ENCODE assay signal across 8 cellular contexts in the genomic region with DNA sequence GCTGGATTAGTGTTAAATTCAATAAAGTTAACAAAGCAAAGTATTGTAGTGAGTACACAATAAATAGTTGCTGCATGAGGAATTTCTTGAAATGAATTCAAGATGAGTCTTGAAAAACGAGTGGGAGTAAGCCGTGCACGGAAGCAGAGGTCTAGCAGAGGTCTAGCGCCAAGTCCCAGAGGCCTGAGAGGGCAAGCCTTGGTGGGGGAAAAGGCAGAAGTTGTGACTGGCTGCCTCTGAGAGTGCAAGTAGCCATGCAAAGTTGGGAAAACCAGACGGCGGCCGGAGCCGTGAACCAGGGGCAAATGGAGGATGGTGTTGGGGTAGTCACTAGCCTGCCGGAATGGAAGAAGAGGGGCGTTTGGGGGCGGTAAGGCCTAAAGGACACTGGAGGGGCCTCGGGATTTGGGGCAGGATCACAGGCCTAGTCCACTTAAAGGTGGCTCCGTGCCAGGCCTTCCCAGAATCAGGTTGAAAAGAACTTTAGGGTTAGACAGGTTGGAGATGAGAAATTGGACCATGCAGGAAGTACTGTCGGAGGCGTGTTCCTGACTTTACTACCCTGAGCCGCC. TPM values are rescaled to one million over a fixed set of nuclear protein-coding genes. Genes with fewer than 3 reads are reported as not detected.
DNase-seq lines count a peak whose midpoint lies in the region; ATAC-seq and TF ChIP-seq lines count a peak whose summit lies in the region.

No MANE protein-coding gene starts in this region.

- H3K27ac Mint-ChIP-seq in activated CD8-positive, alpha-beta memory T cell treated with anti-CD3 and anti-CD28 coated beads, Interleukin-2, amount 10 ng/mL, durations not matched to agents 7 days and 5 days, result peak overlapping the region; percentile 100
- peak overlapping the region; percentile 100 for H3K27ac Mint-ChIP-seq in stimulated activated naive B cell treated with anti-CD40 and anti-IgM and Interleukin-4, amounts not matched to agents 10 μg/mL and 1 μg/mL and 100 μg/mL, for 72 hours

- peak overlapping the region; percentile 96 for H3K4me3 Mint-ChIP-seq in activated CD8-positive, alpha-beta memory T cell treated with anti-CD3 and anti-CD28 coated beads, Interleukin-2, amount 10 ng/mL, durations not matched to agents 7 days and 5 days
- H3K4me3 Mint-ChIP-seq in stimulated activated naive B cell treated with anti-CD40 and anti-IgM and Interleukin-4, amounts not matched to agents 10 μg/mL and 1 μg/mL and 100 μg/mL, for 72 hours, result peak overlapping the region; percentile 94

- H3K9ac ChIP-seq in PC-3 (ENCODE audit: low read length) (peak overlapping the region; percentile 99), mammary epithelial cell (ENCODE audit: insufficient read depth, low read length) (peak overlapping the region; percentile 100)

- CTCF ChIA-PET in activated CD8-positive, alpha-beta memory T cell treated with anti-CD3 and anti-CD28 coated beads, Interleukin-2, amount 10 ng/mL, durations not matched to agents 7 days and 5 days (lab: Charles Lee), result interaction anchor here (0.8 to 4.8 kb wide), 16 partner anchors 24 to 289 kb away, joined by 3 to 43 read pairs (median 5); a partner anchor contains a TSS
- CTCF ChIA-PET in PC-3 (lab: Charles Lee), result interaction anchor here (0.5 to 1.0 kb wide), 3 partner anchors 25 to 234 kb away, joined by 3 to 4 read pairs (median 3); a partner anchor contains a TSS
- CTCF ChIA-PET in mammary epithelial cell (lab: Charles Lee; ENCODE audit: low non-redundant PET), result interaction anchor here (0.6 kb wide), 1 partner anchor 488 kb away, joined by 8 read pairs; no protein-coding TSS in a partner anchor

- peak overlapping the region; percentile 93 for H3K27ac ChIP-seq in PC-3 (ENCODE audit: low read length)
- peak overlapping the region; percentile 93 for H3K27ac ChIP-seq in mammary epithelial cell (ENCODE audit: insufficient read depth, low read depth, low read length)

- 5% methylated on average over 15 of the region's 16 CpGs for WGBS in mammary epithelial cell (ENCODE audit: low coverage, missing lambda C conversion rate)

- H2AFZ ChIP-seq in PC-3 (ENCODE audit: low read length) (peak overlapping the region; percentile 34), mammary epithelial cell (ENCODE audit: low read depth, low read length) (peak overlapping the region; percentile 18)

- no peaks in the 10 kb centered on the region for H3K27me3 ChIP-seq in PC-3 (ENCODE audit: low read length)
- no peaks in the 10 kb centered on the region for H3K27me3 ChIP-seq in mammary epithelial cell (ENCODE audit: insufficient read depth, low read length)

- dilution Hi-C loops in mammary epithelial cell (cut with HindIII; ENCODE audit: low sequenced_read_pairs), result no loop called here

- no peak for DNase-seq in activated CD8-positive, alpha-beta memory T cell treated with anti-CD3 and anti-CD28 coated beads, Interleukin-2, amount 10 ng/mL, durations not matched to agents 7 days and 5 days
- no peak for DNase-seq in activated CD8-positive, alpha-beta memory T cell treated with anti-CD3 and anti-CD28 coated beads, Interleukin-2, amount 50 U/mL, for 4 hours
- DNase-seq in PC-3 (peak; percentile 91), mammary epithelial cell (peak; percentile 78), left kidney (ENCODE audit: low read depth, low spot score) (peak; percentile 72), inferior parietal cortex (ENCODE audit: extremely low spot score) (no peak)
- peak; percentile 67 for DNase-seq in stimulated activated naive B cell treated with anti-CD40 and anti-IgM and Interleukin-4, amounts not matched to agents 10 μg/mL and 1 μg/mL and 100 μg/mL, for 72 hours

- intact Hi-C loops in PC-3 (cut with micrococcal nuclease) (loop anchor here (1.0 to 5.0 kb wide), 4 partner anchors 24 to 153 kb away; a partner anchor contains a TSS), mammary epithelial cell (cut with micrococcal nuclease) (loop anchor here (1.0 to 2.0 kb wide), 3 partner anchors 18 to 42 kb away; no protein-coding TSS in a partner anchor)

- POLR2A ChIA-PET in PC-3 (lab: Charles Lee; ENCODE audit: unreplicated experiment), result interaction anchor here (0.6 to 1.8 kb wide), 5 partner anchors 14 to 687 kb away, joined by 3 to 22 read pairs (median 13); no protein-coding TSS in a partner anchor

- H3K4me1 ChIP-seq in PC-3 (ENCODE audit: insufficient read depth, low read length) (peaks cover 37% of the 10 kb centered on the region), mammary epithelial cell (ENCODE audit: insufficient read depth, low read length) (peaks cover 36% of the 10 kb centered on the region)

- H3K79me2 ChIP-seq in PC-3 (ENCODE audit: low read length) (peaks cover 79% of the 10 kb centered on the region), mammary epithelial cell (ENCODE audit: insufficient read depth, low read length) (peaks cover 52% of the 10 kb centered on the region)

- no peaks in the 10 kb centered on the region for H3K27me3 Mint-ChIP-seq in activated CD8-positive, alpha-beta memory T cell treated with anti-CD3 and anti-CD28 coated beads, Interleukin-2, amount 10 ng/mL, durations not matched to agents 7 days and 5 days
- H3K27me3 Mint-ChIP-seq in stimulated activated naive B cell treated with anti-CD40 and anti-IgM and Interleukin-4, amounts not matched to agents 10 μg/mL and 1 μg/mL and 100 μg/mL, for 72 hours, result no peaks in the 10 kb centered on the region

- TF ChIP-seq CTCF in PC-3 (conservative IDR thresholded peaks at IDR 0.05; ENCODE audit: low read depth, low read length) (no peak), mammary epithelial cell (conservative IDR thresholded peaks at IDR 0.05 in 1 of 2, IDR thresholded peaks at IDR 0.05 in 1 of 2; ENCODE audit: extremely low read depth in 1 of 2, insufficient read depth in 1 of 2, low read depth in 1 of 2, low read length in 2 of 2) (no peak)

- H3K36me3 Mint-ChIP-seq in activated CD8-positive, alpha-beta memory T cell treated with anti-CD3 and anti-CD28 coated beads, Interleukin-2, amount 10 ng/mL, durations not matched to agents 7 days and 5 days, result peaks cover 41% of the 10 kb centered on the region
- peaks cover 54 to 73% of the 10 kb centered on the region in 2 donors for H3K36me3 Mint-ChIP-seq in stimulated activated naive B cell treated with anti-CD40 and anti-IgM and Interleukin-4, amounts not matched to agents 10 μg/mL and 1 μg/mL and 100 μg/mL, for 72 hours

- H3K9me3 ChIP-seq in PC-3 (ENCODE audit: low read length) (no peaks in the 10 kb centered on the region), mammary epithelial cell (replicated peaks; ENCODE audit: insufficient read depth, low read length) (no peaks in the 10 kb centered on the region)

- H4K20me1 ChIP-seq in PC-3 (ENCODE audit: low read length) (peaks cover 42% of the 10 kb centered on the region), mammary epithelial cell (ENCODE audit: insufficient read depth, low read length) (peaks cover 4% of the 10 kb centered on the region)

- peak overlapping the region; percentile 85 for H3K4me3 ChIP-seq in PC-3 (ENCODE audit: low read length)
- H3K4me3 ChIP-seq in mammary epithelial cell (replicated peaks in 1 of 3; ENCODE audit: insufficient read depth in 1 of 3, low read depth in 2 of 3, low read length in 3 of 3), result peak overlapping the region; percentile 90 to 96 (median 91)

- BruUV-seq in PC-3 (replicated peaks; lab: Mats Ljungman, UMichigan) (no TSS peak), mammary epithelial cell (replicated peaks; lab: Mats Ljungman, UMichigan) (no TSS peak)

- in situ Hi-C loops in mammary epithelial cell (cut with MboI; ENCODE audit: low sequenced_read_pairs in 2 of 2), result no loop called here

- ATAC-seq in activated CD8-positive, alpha-beta memory T cell treated with anti-CD3 and anti-CD28 coated beads, Interleukin-2, amount 10 ng/mL, durations not matched to agents 7 days and 5 days, result peak; percentile 2
- ATAC-seq in HG02759 (IDR thresholded peaks at IDR 0.05; ENCODE audit: unreplicated experiment) (peak; percentile 23), PC-3 (peak; percentile 47)
- peak; percentile 61 to 67 for ATAC-seq in stimulated activated naive B cell treated with anti-CD40 and anti-IgM and Interleukin-4, amounts not matched to agents 10 μg/mL and 1 μg/mL and 100 μg/mL, for 72 hours (replicated peaks)

- H3K36me3 ChIP-seq in PC-3 (ENCODE audit: low read depth, low read length) (peaks cover 50% of the 10 kb centered on the region), mammary epithelial cell (ENCODE audit: insufficient read depth, low read length) (peaks cover 31% of the 10 kb centered on the region)

- peaks cover 39% of the 10 kb centered on the region for H3K4me1 Mint-ChIP-seq in activated CD8-positive, alpha-beta memory T cell treated with anti-CD3 and anti-CD28 coated beads, Interleukin-2, amount 10 ng/mL, durations not matched to agents 7 days and 5 days
- H3K4me1 Mint-ChIP-seq in stimulated activated naive B cell treated with anti-CD40 and anti-IgM and Interleukin-4, amounts not matched to agents 10 μg/mL and 1 μg/mL and 100 μg/mL, for 72 hours, result peaks cover 36 to 51% of the 10 kb centered on the region in 2 donors

- no peaks in the 10 kb centered on the region for H3K9me3 Mint-ChIP-seq in activated CD8-positive, alpha-beta memory T cell treated with anti-CD3 and anti-CD28 coated beads, Interleukin-2, amount 10 ng/mL, durations not matched to agents 7 days and 5 days (ENCODE audit: low read depth)
- H3K9me3 Mint-ChIP-seq in stimulated activated naive B cell treated with anti-CD40 and anti-IgM and Interleukin-4, amounts not matched to agents 10 μg/mL and 1 μg/mL and 100 μg/mL, for 72 hours, result no peaks in the 10 kb centered on the region

- H3K4me2 ChIP-seq in PC-3 (ENCODE audit: low read length) (peak overlapping the region; percentile 95), mammary epithelial cell (ENCODE audit: insufficient read depth, low read depth, low read length) (peak overlapping the region; percentile 85)

- H3F3A ChIP-seq in PC-3 (ENCODE audit: low read length, unreplicated experiment), result peaks cover 12% of the 10 kb centered on the region

- no peaks in the 10 kb centered on the region for H3K9me2 ChIP-seq in PC-3 (replicated peaks; ENCODE audit: low read length)

RNA-seq across cellular contexts. Expression of a gene that starts 0.4 kb away (rescaled TPM):
- total RNA-seq in activated CD8-positive, alpha-beta memory T cell treated with anti-CD3 and anti-CD28 coated beads, Interleukin-2, amount 10 ng/mL, durations not matched to agents 7 days and 5 days, result 100 to 1,000 TPM; 213 to 259 TPM
- total RNA-seq in PC-3 (2014; rRNA removed), result 243 and 304 TPM in 2 replicates
- 1,000 to 10,000 TPM; 1,418 to 1,465 TPM for total RNA-seq in mammary epithelial cell
- polyA plus RNA-seq in mammary epithelial cell, result 1,009 TPM
- 581 TPM for polyA minus RNA-seq in mammary epithelial cell

RNA-seq across cellular contexts. Expression of a gene that starts 40.8 kb away (rescaled TPM):
- total RNA-seq in activated CD8-positive, alpha-beta memory T cell treated with anti-CD3 and anti-CD28 coated beads, Interleukin-2, amount 10 ng/mL, durations not matched to agents 7 days and 5 days, result not detected
- total RNA-seq in PC-3 (2014; rRNA removed) (not detected in 2 replicates), mammary epithelial cell (not detected)
- polyA plus RNA-seq in mammary epithelial cell, result not detected
- not detected for polyA minus RNA-seq in mammary epithelial cell

RNA-seq across cellular contexts. Expression of a gene that starts 40.9 kb away (rescaled TPM):
- total RNA-seq in activated CD8-positive, alpha-beta memory T cell treated with anti-CD3 and anti-CD28 coated beads, Interleukin-2, amount 10 ng/mL, durations not matched to agents 7 days and 5 days, result 10 to 100 TPM; 82.9 to 83.9 TPM
- total RNA-seq in PC-3 (2014; rRNA removed), result 217 and 222 TPM in 2 replicates
- 10 to 100 TPM; 36.7 to 66.5 TPM for total RNA-seq in mammary epithelial cell
- polyA plus RNA-seq in mammary epithelial cell, result 59.5 TPM
- 53.5 TPM for polyA minus RNA-seq in mammary epithelial cell

RNA-seq across cellular contexts. Expression of a gene that starts 47.7 kb away (rescaled TPM):
- total RNA-seq in activated CD8-positive, alpha-beta memory T cell treated with anti-CD3 and anti-CD28 coated beads, Interleukin-2, amount 10 ng/mL, durations not matched to agents 7 days and 5 days, result not detected
- total RNA-seq in PC-3 (2014; rRNA removed) (not detected in 2 replicates), mammary epithelial cell (not detected)
- not detected for polyA plus RNA-seq in mammary epithelial cell
- not detected for polyA minus RNA-seq in mammary epithelial cell

RNA-seq across cellular contexts. Expression of a gene that starts 48.5 kb away (rescaled TPM):
- total RNA-seq in activated CD8-positive, alpha-beta memory T cell treated with anti-CD3 and anti-CD28 coated beads, Interleukin-2, amount 10 ng/mL, durations not matched to agents 7 days and 5 days, result 10 to 100 TPM; 30.8 to 38.4 TPM
- total RNA-seq in PC-3 (2014; rRNA removed) (41.4 and 48.2 TPM in 2 replicates), mammary epithelial cell (10 to 100 TPM; 26.7 to 44.1 TPM)
- polyA plus RNA-seq in mammary epithelial cell, result 35.1 TPM
- 34.8 TPM for polyA minus RNA-seq in mammary epithelial cell

Comparison
In these comparisons a context has a peak if more than half of its experiments do, and no peak if none do; other contexts are left out.
1. ATAC-seq: peak in every context shown above with its lines; median percentile 64 in stimulated activated naive B cell treated with anti-CD40 and anti-IgM and Interleukin-4, amounts not matched to agents 10 μg/mL and 1 μg/mL and 100 μg/mL, for 72 hours; 47 in PC-3; 23 in HG02759; 2 in activated CD8-positive, alpha-beta memory T cell treated with anti-CD3 and anti-CD28 coated beads, Interleukin-2, amount 10 ng/mL, durations not matched to agents 7 days and 5 days.
2. DNase-seq: peak in PC-3 (single experiment), mammary epithelial cell (single experiment), left kidney (single experiment) and stimulated activated naive B cell treated with anti-CD40 and anti-IgM and Interleukin-4, amounts not matched to agents 10 μg/mL and 1 μg/mL and 100 μg/mL, for 72 hours (single experiment); none in activated CD8-positive, alpha-beta memory T cell treated with anti-CD3 and anti-CD28 coated beads, Interleukin-2, amount 10 ng/mL, durations not matched to agents 7 days and 5 days (single experiment), activated CD8-positive, alpha-beta memory T cell treated with anti-CD3 and anti-CD28 coated beads, Interleukin-2, amount 50 U/mL, for 4 hours (single experiment) and inferior parietal cortex (single experiment).